14 cellular contexts compared by ENCODE assay signal in genomic region chr3:196648856-196649255, GRCh38. TPM values are rescaled to one million over a fixed set of nuclear protein-coding genes. Genes with fewer than 3 reads are reported as not detected.
DNase-seq lines count a peak whose midpoint lies in the region; ATAC-seq and TF ChIP-seq lines count a peak whose summit lies in the region.
"Had no signal": no experiment of that assay in that cellular context is flagged by ENCODE, and none has a peak within 500 bp of the region (broad histone marks: within the 10 kb centered on the region; RNA-seq: fewer than 3 reads in every experiment).

No MANE protein-coding gene starts in this region.

- H3K9ac ChIP-seq in OCI-LY3 (ENCODE audit: low read length): no peak overlapping the region

- TF ChIP-seq POLR2A in erythroblast (IDR thresholded peaks at IDR 0.05; ENCODE audit: low read length): no peak

- peaks cover 36% of the 10 kb centered on the region for H3K4me1 Mint-ChIP-seq in activated naive CD4-positive, alpha-beta T cell treated with anti-CD3 and anti-CD28 coated beads for 36 hours (ENCODE audit: low read depth)
- H3K4me1 Mint-ChIP-seq in stimulated activated naive B cell treated with anti-CD40 and anti-IgM and Interleukin-4, amounts not matched to agents 10 μg/mL and 1 μg/mL and 100 μg/mL, for 72 hours: peaks cover 53 to 85% of the 10 kb centered on the region in 2 donors

- H3K4me1 ChIP-seq in OCI-LY3 (ENCODE audit: low read length): peaks cover 52% of the 10 kb centered on the region

- H3K27me3 Mint-ChIP-seq in activated naive CD4-positive, alpha-beta T cell treated with anti-CD3 and anti-CD28 coated beads for 36 hours (ENCODE audit: low read depth): no peaks in the 10 kb centered on the region
- H3K27me3 Mint-ChIP-seq in stimulated activated naive B cell treated with anti-CD40 and anti-IgM and Interleukin-4, amounts not matched to agents 10 μg/mL and 1 μg/mL and 100 μg/mL, for 72 hours: no peaks in the 10 kb centered on the region

- H3K9me3 ChIP-seq in OCI-LY3 (ENCODE audit: insufficient read depth, low read length): no peaks in the 10 kb centered on the region
- H3K9me3 ChIP-seq: colonic mucosa, SJSA1, spleen had no signal

- no peak for ATAC-seq in stimulated activated naive B cell treated with anti-CD40 and anti-IgM and Interleukin-4, amounts not matched to agents 10 μg/mL and 1 μg/mL and 100 μg/mL, for 72 hours (replicated peaks)

- peaks cover 10% of the 10 kb centered on the region for H3K36me3 Mint-ChIP-seq in activated naive CD4-positive, alpha-beta T cell treated with anti-CD3 and anti-CD28 coated beads for 36 hours (ENCODE audit: low read depth)
- peaks cover 57 to 69% of the 10 kb centered on the region in 2 donors for H3K36me3 Mint-ChIP-seq in stimulated activated naive B cell treated with anti-CD40 and anti-IgM and Interleukin-4, amounts not matched to agents 10 μg/mL and 1 μg/mL and 100 μg/mL, for 72 hours

- H3K4me3 Mint-ChIP-seq in activated naive CD4-positive, alpha-beta T cell treated with anti-CD3 and anti-CD28 coated beads for 36 hours: no peak overlapping the region
- peak overlapping the region in 1 of 2 donors; percentile 46 for H3K4me3 Mint-ChIP-seq in stimulated activated naive B cell treated with anti-CD40 and anti-IgM and Interleukin-4, amounts not matched to agents 10 μg/mL and 1 μg/mL and 100 μg/mL, for 72 hours

- H3K9me3 Mint-ChIP-seq in activated naive CD4-positive, alpha-beta T cell treated with anti-CD3 and anti-CD28 coated beads for 36 hours: no peaks in the 10 kb centered on the region
- H3K9me3 Mint-ChIP-seq in stimulated activated naive B cell treated with anti-CD40 and anti-IgM and Interleukin-4, amounts not matched to agents 10 μg/mL and 1 μg/mL and 100 μg/mL, for 72 hours: no peaks in the 10 kb centered on the region

- no peak for DNase-seq in activated naive CD4-positive, alpha-beta T cell treated with anti-CD3 and anti-CD28 coated beads for 36 hours
- DNase-seq in activated naive CD4-positive, alpha-beta T cell treated with Interleukin-2 at 50 U/mL for 16 hours: no peak
- DNase-seq in fibroblast of the aortic adventitia (ENCODE audit: low read depth) (peak; percentile 20), NCI-H748 treated with DMSO at 0.1 percent for 48 hours (lab: John Stamatoyannopoulos, UW) (no peak), GM13976 (ENCODE audit: low spot score) (no peak), erythroblast (lab: John Stamatoyannopoulos, UW) (no peak)
- DNase-seq in stimulated activated naive B cell treated with anti-CD40 and anti-IgM and Interleukin-4, amounts not matched to agents 10 μg/mL and 1 μg/mL and 100 μg/mL, for 72 hours: no peak
- DNase-seq: colonic mucosa, mammary epithelial cell, MV-4-11, occipital lobe, spleen had no signal

- no peak for TF ChIP-seq CTCF in OCI-LY3 (IDR thresholded peaks at IDR 0.05; ENCODE audit: low read depth, low read length)
- no peak for TF ChIP-seq CTCF in fibroblast of the aortic adventitia (IDR thresholded peaks at IDR 0.05; ENCODE audit: insufficient read depth, low read length)
- no peak for TF ChIP-seq CTCF in GM13976 (IDR thresholded peaks at IDR 0.05; ENCODE audit: borderline replicate concordance, control extremely low read depth, extremely low read depth, insufficient read depth, missing control alignments)

- H2AFZ ChIP-seq in OCI-LY3 (ENCODE audit: low read depth, low read length): no peak overlapping the region

- H3K4me2 ChIP-seq in OCI-LY3 (ENCODE audit: low read length): no peak overlapping the region

- H3K36me3 ChIP-seq in OCI-LY3 (replicated peaks; ENCODE audit: low read depth, low read length): peaks cover 82% of the 10 kb centered on the region
- H3K36me3 ChIP-seq: colonic mucosa, SJSA1 had no signal

- H3K4me3 ChIP-seq in OCI-LY3 (ENCODE audit: low read length) (no peak overlapping the region), fibroblast of the aortic adventitia (ENCODE audit: low read depth, low read length) (no peak overlapping the region)
- H3K4me3 ChIP-seq: colonic mucosa, SJSA1, spleen had no signal

- peak overlapping the region; percentile 29 for H3K27ac ChIP-seq in OCI-LY3 (ENCODE audit: low read length)
- H3K27ac ChIP-seq: colonic mucosa, SJSA1 had no signal

- in situ Hi-C loops in GM13976 (cut with MboI; ENCODE audit: low sequenced_read_pairs, unreplicated experiment): no loop called here

- intact Hi-C loops in activated naive CD4-positive, alpha-beta T cell treated with anti-CD3 and anti-CD28 coated beads for 36 hours (cut with micrococcal nuclease): no loop called here

- CTCF ChIA-PET in activated naive CD4-positive, alpha-beta T cell treated with anti-CD3 and anti-CD28 coated beads for 36 hours (lab: Charles Lee): interaction anchor here (0.6 to 1.5 kb wide), 2 partner anchors 36 to 286 kb away, joined by 3 to 6 read pairs; no protein-coding TSS in a partner anchor

- peaks cover 100% of the 10 kb centered on the region for H3K79me2 ChIP-seq in OCI-LY3 (ENCODE audit: low read length)

- no peaks in the 10 kb centered on the region for H3K27me3 ChIP-seq in OCI-LY3 (ENCODE audit: low read depth, low read length)
- H3K27me3 ChIP-seq: colonic mucosa, SJSA1, spleen had no signal

- H3K27ac Mint-ChIP-seq in activated naive CD4-positive, alpha-beta T cell treated with anti-CD3 and anti-CD28 coated beads for 36 hours: peak overlapping the region; percentile 3
- H3K27ac Mint-ChIP-seq in stimulated activated naive B cell treated with anti-CD40 and anti-IgM and Interleukin-4, amounts not matched to agents 10 μg/mL and 1 μg/mL and 100 μg/mL, for 72 hours: peak overlapping the region; percentile 75

- H4K20me1 ChIP-seq in OCI-LY3 (ENCODE audit: insufficient read depth, low read length): peaks cover 76% of the 10 kb centered on the region

RNA-seq across cellular contexts. Expression of gene NRROS, which starts 9.4 kb away (rescaled TPM):
- total RNA-seq in activated naive CD4-positive, alpha-beta T cell treated with anti-CD3 and anti-CD28 coated beads for 36 hours: 1 to 10 TPM; 8.1 to 9.2 TPM
- 0.65 and 2.9 TPM in 2 replicates for total RNA-seq in fibroblast of the aortic adventitia (ENCODE audit: low replicate concordance)
